ENCODE assay signal across 1 cellular context in genomic region chr1:156500847-156501686, GRCh38.
TF ChIP-seq lines count a peak whose summit lies in the region.

No MANE protein-coding gene starts in this region.

TF ChIP-seq in SK-N-SH, 30 proteins besides CTCF, POLR2A, EP300 and RAD21 (continued from another document):
- TF ChIP-seq JUND (IDR thresholded peaks at IDR 0.05): 0 out of 2 replicates have a peak, but pooled peaks have one; percentile 47
- peak; percentile 82 for TF ChIP-seq MAX (IDR thresholded peaks at IDR 0.05; ENCODE audit: low read depth)
- TF ChIP-seq USF1 (IDR thresholded peaks at IDR 0.05; ENCODE audit: borderline replicate concordance, low read depth): peak; percentile 47
- TF ChIP-seq NFIC (IDR thresholded peaks at IDR 0.05; ENCODE audit: borderline replicate concordance): peak; percentile 35; the same call in 1 of the 2 replicates
- TF ChIP-seq MXI1 (IDR thresholded peaks at IDR 0.05; ENCODE audit: low read depth, low read length): peak; percentile 60
- TF ChIP-seq TAF1 (IDR thresholded peaks at IDR 0.05; ENCODE audit: borderline replicate concordance, low read depth, low read length): peak; percentile 66; the same call in 1 of the 2 replicates
- 0 out of 2 replicates have a peak, but pooled peaks have one; percentile 44 for TF ChIP-seq YY1 (IDR thresholded peaks at IDR 0.05; ENCODE audit: low read depth)
- TF ChIP-seq EZH2phosphoT487 (IDR thresholded peaks at IDR 0.05; ENCODE audit: borderline replicate concordance, low read depth): no peak
TF ChIP-seq in SK-N-SH: peak in this region for 15.
